Comparison of ENCODE assay signal across 23 cellular contexts in genomic region chr1:82121421-82121820, GRCh38.
"Had no signal": no experiment of that assay in that cellular context is flagged by ENCODE, and none has a peak within 500 bp of the region (broad histone marks: within the 10 kb centered on the region; RNA-seq: fewer than 3 reads in every experiment).

No MANE protein-coding gene starts in this region.

- ATAC-seq: effector memory CD8-positive, alpha-beta T cell; foreskin keratinocyte; gastroesophageal sphincter; heart right ventricle; left cardiac atrium; left lung; left ventricle myocardium superior; lower lobe of right lung; naive thymus-derived CD8-positive, alpha-beta T cell had no signal

- H3K27me3 ChIP-seq: colonic mucosa, esophagus muscularis mucosa, foreskin keratinocyte, gastroesophageal sphincter, heart right ventricle, left lung had no signal

- FAIRE-seq: endometrium, frontal cortex, islet of Langerhans, keratinocyte had no signal

- H3K9me3 ChIP-seq: colonic mucosa, esophagus muscularis mucosa, gastroesophageal sphincter, heart right ventricle, left lung, lower lobe of right lung had no signal

- H3K4me3 ChIP-seq: colonic mucosa, esophagus muscularis mucosa, gastroesophageal sphincter, heart right ventricle, left lung, lower lobe of right lung had no signal

- H3K4me1 ChIP-seq: colonic mucosa, esophagus muscularis mucosa, foreskin keratinocyte, gastroesophageal sphincter, heart right ventricle, left lung, lower lobe of right lung had no signal

- H3K36me3 ChIP-seq: colonic mucosa, esophagus muscularis mucosa, gastroesophageal sphincter, heart right ventricle, left lung, lower lobe of right lung had no signal

- DNase-seq: colonic mucosa; cortex of kidney; effector CD8-positive, alpha-beta T cell; effector memory CD8-positive, alpha-beta T cell; endodermal cell; foreskin keratinocyte; glutamatergic neuron; heart right ventricle; hippocampal formation; left cardiac atrium; left lung; left ventricle myocardium superior; lower lobe of right lung; mesendoderm; midbrain; naive thymus-derived CD8-positive, alpha-beta T cell had no signal

- H3K27ac ChIP-seq: colonic mucosa, epithelial cell of prostate, esophagus muscularis mucosa, foreskin keratinocyte, gastroesophageal sphincter, heart right ventricle, left lung, lower lobe of right lung had no signal
